ENCODE assay signal across 8 cellular contexts in the genomic region with DNA sequence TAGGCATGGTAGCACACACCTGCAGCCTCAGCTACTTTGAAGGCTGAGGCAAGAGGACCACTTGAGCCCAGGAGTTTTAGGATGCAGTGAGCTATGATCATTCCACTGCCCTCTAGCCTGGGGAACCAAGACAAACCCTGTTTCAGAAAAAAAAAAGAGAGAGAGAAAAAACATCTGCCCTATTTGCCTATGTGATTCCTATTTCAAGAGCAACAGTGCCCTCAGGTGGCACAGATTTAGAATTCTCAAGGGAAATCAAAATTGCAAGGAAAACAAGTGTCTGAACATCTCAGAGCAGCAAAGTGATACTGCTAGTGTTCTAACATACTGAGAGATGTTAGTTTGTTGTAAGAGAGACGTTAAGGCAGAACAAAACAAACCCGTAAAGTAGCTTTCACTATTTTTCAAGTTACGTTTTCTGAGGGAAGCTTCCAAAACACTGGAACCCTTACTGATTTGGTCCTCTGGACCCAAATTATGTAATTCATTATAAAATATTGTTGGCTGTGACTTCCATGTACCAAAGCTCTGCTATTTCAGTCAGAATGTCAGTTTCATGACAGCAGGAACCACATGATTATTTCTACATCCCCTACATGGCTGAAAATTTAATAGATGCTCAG.
DNase-seq lines count a peak whose midpoint lies in the region; ATAC-seq and TF ChIP-seq lines count a peak whose summit lies in the region.

No MANE protein-coding gene starts in this region.

- peak overlapping the region; percentile 54 for H3K27ac ChIP-seq in caudate nucleus (ENCODE audit: low read depth, low read length)

- no peak overlapping the region for H3K4me3 ChIP-seq in NB4 (ENCODE audit: low read depth, low read length)

- peak; percentile 70 for DNase-seq in ACHN
- peak; percentile 77 for DNase-seq in NB4 (ENCODE audit: low read depth)
- peak; percentile 7 to 45 for DNase-seq in SW 1271 (lab: John Stamatoyannopoulos, UW)
- DNase-seq in caudate nucleus (lab: John Stamatoyannopoulos, UW): peak in 23 of 61 donors; percentile 2 to 64 (median 26)
- DNase-seq in medulla oblongata (ENCODE audit: extremely low spot score): peak; percentile 90
- DNase-seq in islet precursor cell: no peak

- in situ Hi-C loops in ACHN (cut with HindIII; ENCODE audit: low pct_ligation_motif_present, low pct_unique_long_range_greater_than_20kb, low sequenced_read_pairs): no loop called here

- peak; percentile 83 for ATAC-seq in HG02623 (IDR thresholded peaks at IDR 0.05; ENCODE audit: unreplicated experiment)

- TF ChIP-seq CTCF in GM12873 (IDR thresholded peaks at IDR 0.05; ENCODE audit: insufficient read depth, low read depth, low read length, missing control alignments) (peak; percentile 70), NB4 (IDR thresholded peaks at IDR 0.05; ENCODE audit: low read depth, low read length) (peak; percentile 33)

- no peak for TF ChIP-seq POLR2A in NB4 (IDR thresholded peaks at IDR 0.05; ENCODE audit: extremely low read depth, insufficient read length)
